In genomic region chr1:31239653-31240241, GRCh38 we compare ENCODE assay signal across 9 cellular contexts. TPM values are rescaled to one million over a fixed set of nuclear protein-coding genes. Genes with fewer than 3 reads are reported as not detected.
DNase-seq lines count a peak whose midpoint lies in the region; ATAC-seq and TF ChIP-seq lines count a peak whose summit lies in the region.
"Had no signal": no experiment of that assay in that cellular context is flagged by ENCODE, and none has a peak within 500 bp of the region (broad histone marks: within the 10 kb centered on the region; RNA-seq: fewer than 3 reads in every experiment).

NKAIN1 (minus strand) TSS chr1:31239887; CDS start chr1:31239547, 340 bp downstream.

- H3K4me3 ChIP-seq in right lobe of liver (peak within 1 kb of the TSS in 1 of 3 donors; percentile 33), urinary bladder (ENCODE audit: low read depth, low read length) (peak within 1 kb of the TSS; percentile 28)

- no peak for TF ChIP-seq CTCF in right lobe of liver (IDR thresholded peaks at IDR 0.05)

- DNase-seq in ELF-1 (ENCODE audit: low read depth, low spot score) (peak; percentile 71), NCI-H2171 (lab: John Stamatoyannopoulos, UW) (peak; percentile 48), cerebellum (ENCODE audit: low spot score) (peak; percentile 64), right lobe of liver (peak in 1 of 3 donors; percentile 27)

- no peak for TF ChIP-seq POLR2A in right lobe of liver (IDR thresholded peaks at IDR 0.05)

- no peaks in the 10 kb centered on the region for H3K36me3 ChIP-seq in right lobe of liver
- H3K36me3 ChIP-seq in urinary bladder (ENCODE audit: insufficient read depth): no peaks in the 10 kb centered on the region

- no peaks in the 10 kb centered on the region for H3K27me3 ChIP-seq in right lobe of liver

- intact Hi-C loops in right lobe of liver (cut with DNase I): no loop called here

- 4% methylated on average over 20 of the region's 57 CpGs for WGBS in right lobe of liver (ENCODE audit: insufficient coverage, low coverage, low lambda C conversion rate, missing lambda C conversion rate)
- under 1% methylated on average over 52 of the region's 57 CpGs for WGBS in urinary bladder

- ATAC-seq in right lobe of liver: peak; percentile 53 to 69 (median 58)
- no peak for ATAC-seq in HG03025 (IDR thresholded peaks at IDR 0.05; ENCODE audit: low FRiP score, unreplicated experiment)
- ATAC-seq in HG02763 (IDR thresholded peaks at IDR 0.05; ENCODE audit: unreplicated experiment): no peak
- ATAC-seq in HG03432 (IDR thresholded peaks at IDR 0.05; ENCODE audit: unreplicated experiment): no peak

- no peaks in the 10 kb centered on the region for H3K9me3 ChIP-seq in right lobe of liver

- H3K27ac ChIP-seq in right lobe of liver (no peak within 1 kb of the TSS), urinary bladder (ENCODE audit: low read depth) (no peak within 1 kb of the TSS)

- H3K4me1 ChIP-seq in right lobe of liver (peaks cover 0 to 4% (median 0%) of the 10 kb centered on the region in 4 donors), urinary bladder (ENCODE audit: insufficient read depth) (no peaks in the 10 kb centered on the region)

RNA-seq across cellular contexts. Expression of gene NKAIN1, which starts in this region (rescaled TPM):
- total RNA-seq in cerebellum (30.8 TPM), right lobe of liver (not detected), urinary bladder (1.1 TPM)
- polyA plus RNA-seq in urinary bladder: 0.23 TPM
- total RNA-seq: pulmonary artery endothelial cell had no signal

Comparison
In these comparisons a context has a peak if more than half of its experiments do, and no peak if none do; other contexts are left out.
1. RNA of gene NKAIN1 (total RNA-seq): 30.8 TPM in cerebellum (single experiment); 1.1 TPM in urinary bladder (single experiment) and not detected in right lobe of liver; every median in the first group is over 10 times any median in the second.
2. Peak in ATAC-seq in right lobe of liver; RNA of the gene not detected or under 1 TPM.